ENCODE assay signal across 9 cellular contexts in the genomic region with DNA sequence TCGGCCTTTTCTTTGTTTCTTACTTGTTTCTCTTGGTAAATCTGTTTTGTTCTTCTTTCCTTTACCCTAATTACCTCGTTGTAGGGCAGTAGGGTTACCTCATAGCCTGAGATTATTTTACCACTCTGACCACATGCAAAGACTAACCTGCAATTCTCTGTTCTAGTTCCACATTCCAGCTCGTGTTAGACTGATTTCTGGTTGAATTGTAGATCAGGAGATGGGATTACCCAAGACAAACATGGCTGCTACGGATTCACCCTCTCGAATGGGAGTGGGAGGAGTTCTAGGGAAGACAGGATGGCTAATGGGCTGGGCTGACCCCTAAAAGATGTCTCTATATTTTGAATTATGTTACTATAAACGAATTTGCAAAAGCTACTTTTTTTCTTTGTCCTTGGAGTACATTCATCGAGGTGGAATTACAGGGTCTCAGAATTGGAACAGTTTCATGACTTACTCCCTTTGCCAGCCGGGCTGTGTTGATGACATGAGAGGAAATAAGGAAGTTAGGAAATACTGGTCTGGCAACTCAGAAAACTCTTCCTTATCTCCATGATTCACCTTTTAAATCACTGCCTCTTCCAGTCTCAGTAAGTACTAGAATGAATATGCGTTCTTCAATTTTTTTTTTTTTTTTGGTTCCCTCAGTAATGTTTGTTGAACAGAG. TPM values are rescaled to one million over a fixed set of nuclear protein-coding genes. Genes with fewer than 3 reads are reported as not detected.
DNase-seq lines count a peak whose midpoint lies in the region; ATAC-seq and TF ChIP-seq lines count a peak whose summit lies in the region.
"Had no signal": no experiment of that assay in that cellular context is flagged by ENCODE, and none has a peak within 500 bp of the region (broad histone marks: within the 10 kb centered on the region; RNA-seq: fewer than 3 reads in every experiment).

No MANE protein-coding gene starts in this region.

- peaks cover 4% of the 10 kb centered on the region for H3K4me1 Mint-ChIP-seq in MCF 10A (ENCODE audit: insufficient read depth, unreplicated experiment)

- TF ChIP-seq CTCF in MCF 10A (IDR thresholded peaks at IDR 0.05; ENCODE audit: unreplicated experiment): no peak

- no peaks in the 10 kb centered on the region for H3K36me3 Mint-ChIP-seq in MCF 10A (ENCODE audit: insufficient read depth, unreplicated experiment)
- H3K36me3 Mint-ChIP-seq: activated naive CD8-positive, alpha-beta T cell treated with anti-CD3 and anti-CD28 coated beads, Interleukin-2, amount 10 ng/mL, durations not matched to agents 7 days and 5 days had no signal

- H3K27me3 Mint-ChIP-seq in MCF 10A (ENCODE audit: insufficient read depth, unreplicated experiment): no peaks in the 10 kb centered on the region

- ATAC-seq in GM18498 (IDR thresholded peaks at IDR 0.05; ENCODE audit: unreplicated experiment): peak; percentile 80
- ATAC-seq in HG02642 (IDR thresholded peaks at IDR 0.05; ENCODE audit: poor library complexity, unreplicated experiment): peak; percentile 63
- ATAC-seq in left colon: peak; percentile 98
- ATAC-seq in GM18861 (IDR thresholded peaks at IDR 0.05; ENCODE audit: unreplicated experiment): no peak

- no peak overlapping the region for H3K4me3 Mint-ChIP-seq in MCF 10A (ENCODE audit: unreplicated experiment)
- H3K4me3 Mint-ChIP-seq: activated naive CD8-positive, alpha-beta T cell treated with anti-CD3 and anti-CD28 coated beads, Interleukin-2, amount 10 ng/mL, durations not matched to agents 7 days and 5 days had no signal

- H3K9me3 Mint-ChIP-seq in MCF 10A (ENCODE audit: unreplicated experiment): no peaks in the 10 kb centered on the region

- CTCF ChIA-PET in MCF 10A (lab: Yijun Ruan, JAX): no interaction called here

- H3K27ac Mint-ChIP-seq in MCF 10A (ENCODE audit: low read depth, unreplicated experiment): no peak overlapping the region
- H3K27ac Mint-ChIP-seq: activated naive CD8-positive, alpha-beta T cell treated with anti-CD3 and anti-CD28 coated beads, Interleukin-2, amount 10 ng/mL, durations not matched to agents 7 days and 5 days had no signal

- intact Hi-C loops in left colon (cut with DNase I, micrococcal nuclease) (no loop called here), MCF 10A (cut with micrococcal nuclease) (no loop called here)

- POLR2A ChIA-PET in MCF 10A (lab: Yijun Ruan, JAX): interaction anchor here (1.0 kb wide), 1 partner anchor 14 kb away, joined by 4 read pairs; no protein-coding TSS in a partner anchor

- no TSS peak for BruUV-seq in MCF 10A (replicated peaks; lab: Mats Ljungman, UMichigan)

- DNase-seq in RKO (ENCODE audit: low spot score) (peak; percentile 11), left colon (no peak), NCI-H82 treated with DMSO at 0.1 percent for 48 hours (lab: John Stamatoyannopoulos, UW; ENCODE audit: unreplicated experiment) (no peak), iPS-NIHi11 (ENCODE audit: low spot score) (no peak), MCF 10A (ENCODE audit: unreplicated experiment) (no peak)
- DNase-seq: activated naive CD8-positive, alpha-beta T cell treated with anti-CD3 and anti-CD28 coated beads, Interleukin-2, amount 10 ng/mL, durations not matched to agents 7 days and 5 days had no signal

RNA-seq across cellular contexts. Expression of a gene that starts 36.7 kb away (rescaled TPM):
- total RNA-seq in left colon (10 to 100 TPM; 32.4 to 39.2 TPM), MCF 10A (2022) (35.8 and 40.2 TPM in 2 replicates)
